ENCODE assay signal across 1 cellular context in genomic region chr11:44868021-44868420, GRCh38.
TF ChIP-seq lines count a peak whose summit lies in the region.

No MANE protein-coding gene starts in this region.

TF ChIP-seq in SK-N-SH treated with all-trans-retinoic acid at 6 μM for 48 hours, 23 proteins besides CTCF, POLR2A, EP300 and RAD21 (continued from another document):
- TF ChIP-seq CSRNP3 (CRISPR knock-in tag; IDR thresholded peaks at IDR 0.05) (no peak), CSDC2 (CRISPR knock-in tag; IDR thresholded peaks at IDR 0.05) (no peak)
